ENCODE assay signal across 3 cellular contexts in the genomic region with DNA sequence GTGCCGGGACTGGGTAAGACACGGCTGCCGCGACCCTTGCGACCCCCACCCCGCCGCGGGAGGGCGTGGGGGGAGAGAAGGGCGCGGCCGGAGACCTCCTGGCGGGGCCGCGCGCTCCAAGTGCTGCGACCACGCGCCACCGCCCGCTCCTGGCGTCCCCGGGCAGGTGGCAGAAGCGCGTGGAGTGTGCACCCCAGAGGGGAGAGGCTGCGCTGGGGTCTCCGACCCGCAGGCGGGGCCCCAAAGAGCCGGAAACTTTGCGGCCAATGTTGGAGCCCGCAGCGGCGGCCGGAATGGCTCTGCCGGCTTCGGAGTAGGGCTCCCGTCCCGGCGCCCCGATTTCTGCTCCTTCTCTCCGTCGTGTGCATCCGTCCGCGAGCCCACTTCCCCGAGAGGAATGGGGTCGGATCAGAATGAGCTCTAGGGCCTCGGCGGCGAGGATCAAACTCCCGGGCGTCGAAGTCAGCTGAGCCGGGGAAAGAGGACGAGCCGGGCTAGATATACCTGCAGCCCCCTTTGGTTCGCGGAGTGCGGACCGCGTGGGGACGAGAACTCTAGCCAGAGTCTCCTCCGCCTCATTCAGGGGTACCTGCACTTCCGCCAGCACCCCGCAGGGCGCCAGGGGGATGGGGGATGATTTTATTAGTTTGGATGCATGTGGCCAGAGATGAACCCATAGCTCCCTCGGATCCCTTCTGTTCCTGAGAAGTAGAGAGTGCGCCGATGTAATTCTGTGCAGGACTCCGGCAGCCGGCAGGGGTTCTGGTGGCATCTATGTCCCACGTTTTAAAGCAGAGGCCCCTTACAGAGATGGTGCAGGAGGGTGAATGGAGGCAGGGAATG.
TF ChIP-seq lines count a peak whose summit lies in the region.

No MANE protein-coding gene starts in this region.

TF ChIP-seq in A549, 52 proteins besides CTCF, POLR2A, EP300 and RAD21 (continued from another document):
- TF ChIP-seq SMC3 (IDR thresholded peaks at IDR 0.05): no peak
- TF ChIP-seq, protein P1, sequence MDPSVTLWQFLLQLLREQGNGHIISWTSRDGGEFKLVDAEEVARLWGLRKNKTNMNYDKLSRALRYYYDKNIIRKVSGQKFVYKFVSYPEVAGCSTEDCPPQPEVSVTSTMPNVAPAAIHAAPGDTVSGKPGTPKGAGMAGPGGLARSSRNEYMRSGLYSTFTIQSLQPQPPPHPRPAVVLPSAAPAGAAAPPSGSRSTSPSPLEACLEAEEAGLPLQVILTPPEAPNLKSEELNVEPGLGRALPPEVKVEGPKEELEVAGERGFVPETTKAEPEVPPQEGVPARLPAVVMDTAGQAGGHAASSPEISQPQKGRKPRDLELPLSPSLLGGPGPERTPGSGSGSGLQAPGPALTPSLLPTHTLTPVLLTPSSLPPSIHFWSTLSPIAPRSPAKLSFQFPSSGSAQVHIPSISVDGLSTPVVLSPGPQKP (IDR thresholded peaks at IDR 0.05; ENCODE audit: low read depth, low read length): no peak
- no peak for TF ChIP-seq NFE2L2 (conservative IDR thresholded peaks at IDR 0.05; ENCODE audit: low read length)
- TF ChIP-seq CHD2 (IDR thresholded peaks at IDR 0.05; ENCODE audit: low read length, partially characterized antibody): no peak
- TF ChIP-seq RNF2 (IDR thresholded peaks at IDR 0.05; ENCODE audit: borderline replicate concordance, low read depth): 0 out of 2 replicates have a peak, but pooled peaks have one; percentile 66
- no peak for TF ChIP-seq NR3C1 (IDR thresholded peaks at IDR 0.05)
- TF ChIP-seq EHF (CRISPR knock-in tag; IDR thresholded peaks at IDR 0.05): no peak

TF ChIP-seq in HEK293T, 16 proteins besides CTCF, POLR2A, EP300 and RAD21 (continued from another document):
- no peak for TF ChIP-seq TARDBP (IDR thresholded peaks at IDR 0.05)

TF ChIP-seq in HepG2, 621 proteins besides CTCF, POLR2A, EP300 and RAD21:
- no peak for TF ChIP-seq PHF21A (CRISPR knock-in tag; IDR thresholded peaks at IDR 0.05)
- TF ChIP-seq ZSCAN5A (CRISPR knock-in tag; IDR thresholded peaks at IDR 0.05; ENCODE audit: borderline replicate concordance): no peak
- TF ChIP-seq, protein P2, sequence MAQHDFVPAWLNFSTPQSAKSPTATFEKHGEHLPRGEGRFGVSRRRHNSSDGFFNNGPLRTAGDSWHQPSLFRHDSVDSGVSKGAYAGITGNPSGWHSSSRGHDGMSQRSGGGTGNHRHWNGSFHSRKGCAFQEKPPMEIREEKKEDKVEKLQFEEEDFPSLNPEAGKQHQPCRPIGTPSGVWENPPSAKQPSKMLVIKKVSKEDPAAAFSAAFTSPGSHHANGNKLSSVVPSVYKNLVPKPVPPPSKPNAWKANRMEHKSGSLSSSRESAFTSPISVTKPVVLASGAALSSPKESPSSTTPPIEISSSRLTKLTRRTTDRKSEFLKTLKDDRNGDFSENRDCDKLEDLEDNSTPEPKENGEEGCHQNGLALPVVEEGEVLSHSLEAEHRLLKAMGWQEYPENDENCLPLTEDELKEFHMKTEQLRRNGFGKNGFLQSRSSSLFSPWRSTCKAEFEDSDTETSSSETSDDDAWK (CRISPR knock-in tag; IDR thresholded peaks at IDR 0.05): no peak
- TF ChIP-seq ZNF775 (CRISPR knock-in tag; IDR thresholded peaks at IDR 0.05; ENCODE audit: borderline replicate concordance): no peak
- 0 out of 2 replicates have a peak, but pooled peaks have one; percentile 16 for TF ChIP-seq ZFP91 (CRISPR knock-in tag; IDR thresholded peaks at IDR 0.05; ENCODE audit: borderline replicate concordance)
- TF ChIP-seq MTA3 (CRISPR knock-in tag; IDR thresholded peaks at IDR 0.05): no peak
- no peak for TF ChIP-seq ZNF30 (CRISPR knock-in tag; IDR thresholded peaks at IDR 0.05)
- peak; percentile 9; the same call in 1 of the 2 replicates for TF ChIP-seq RXRA (CRISPR knock-in tag; IDR thresholded peaks at IDR 0.05)
- no peak for TF ChIP-seq SRSF4 (IDR thresholded peaks at IDR 0.05; ENCODE audit: low read depth, low read length, poor library complexity, severe bottlenecking)
- TF ChIP-seq RFX1 (IDR thresholded peaks at IDR 0.05): no peak
- no peak; the same call in 1 of the 2 replicates for TF ChIP-seq MTF2 (CRISPR knock-in tag; IDR thresholded peaks at IDR 0.05; ENCODE audit: borderline replicate concordance)
- TF ChIP-seq NFRKB (IDR thresholded peaks at IDR 0.05): no peak
- TF ChIP-seq MNT (IDR thresholded peaks at IDR 0.05): no peak
- TF ChIP-seq NCOA5 (CRISPR knock-in tag; IDR thresholded peaks at IDR 0.05): no peak
- no peak for TF ChIP-seq JUN (CRISPR knock-in tag; IDR thresholded peaks at IDR 0.05)
- peak; percentile 97 for TF ChIP-seq EZH2 (conservative IDR thresholded peaks at IDR 0.05; ENCODE audit: low read depth, low read length)
- TF ChIP-seq ZNF496 (CRISPR knock-in tag; IDR thresholded peaks at IDR 0.05; ENCODE audit: insufficient replicate concordance): no peak
- TF ChIP-seq TBX2 (CRISPR knock-in tag; IDR thresholded peaks at IDR 0.05; ENCODE audit: borderline replicate concordance): no peak
- TF ChIP-seq ZNF350 (CRISPR knock-in tag; IDR thresholded peaks at IDR 0.05; ENCODE audit: borderline replicate concordance, low read depth): no peak
- no peak for TF ChIP-seq ZNF564 (CRISPR knock-in tag; IDR thresholded peaks at IDR 0.05)
- TF ChIP-seq ZNF879 (CRISPR knock-in tag; IDR thresholded peaks at IDR 0.05): no peak
- no peak for TF ChIP-seq ZBTB4 (CRISPR knock-in tag; IDR thresholded peaks at IDR 0.05; ENCODE audit: borderline replicate concordance)
